In genomic region chrX:82230013-82230412, GRCh38 we compare ENCODE assay signal across 2 cellular contexts.
TF ChIP-seq lines count a peak whose summit lies in the region.

No MANE protein-coding gene starts in this region.

TF ChIP-seq in liver, 16 proteins besides CTCF, POLR2A, EP300 and RAD21:
- no peak for TF ChIP-seq NR2F2 (IDR thresholded peaks at IDR 0.05)
- TF ChIP-seq, protein P1, sequence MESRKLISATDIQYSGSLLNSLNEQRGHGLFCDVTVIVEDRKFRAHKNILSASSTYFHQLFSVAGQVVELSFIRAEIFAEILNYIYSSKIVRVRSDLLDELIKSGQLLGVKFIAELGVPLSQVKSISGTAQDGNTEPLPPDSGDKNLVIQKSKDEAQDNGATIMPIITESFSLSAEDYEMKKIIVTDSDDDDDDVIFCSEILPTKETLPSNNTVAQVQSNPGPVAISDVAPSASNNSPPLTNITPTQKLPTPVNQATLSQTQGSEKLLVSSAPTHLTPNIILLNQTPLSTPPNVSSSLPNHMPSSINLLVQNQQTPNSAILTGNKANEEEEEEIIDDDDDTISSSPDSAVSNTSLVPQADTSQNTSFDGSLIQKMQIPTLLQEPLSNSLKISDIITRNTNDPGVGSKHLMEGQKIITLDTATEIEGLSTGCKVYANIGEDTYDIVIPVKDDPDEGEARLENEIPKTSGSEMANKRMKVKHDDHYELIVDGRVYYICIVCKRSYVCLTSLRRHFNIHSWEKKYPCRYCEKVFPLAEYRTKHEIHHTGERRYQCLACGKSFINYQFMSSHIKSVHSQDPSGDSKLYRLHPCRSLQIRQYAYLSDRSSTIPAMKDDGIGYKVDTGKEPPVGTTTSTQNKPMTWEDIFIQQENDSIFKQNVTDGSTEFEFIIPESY (IDR thresholded peaks at IDR 0.05): no peak
- no peak for TF ChIP-seq YY1 (IDR thresholded peaks at IDR 0.05)
- TF ChIP-seq FOXA2 (IDR thresholded peaks at IDR 0.05): no peak
- TF ChIP-seq RXRA (IDR thresholded peaks at IDR 0.05): no peak
- no peak for TF ChIP-seq ATF3 (IDR thresholded peaks at IDR 0.05)
- no peak for TF ChIP-seq SP1 (IDR thresholded peaks at IDR 0.05)

TF ChIP-seq in HepG2, 621 proteins besides CTCF, POLR2A, EP300 and RAD21:
- TF ChIP-seq ZNF557 (CRISPR knock-in tag; IDR thresholded peaks at IDR 0.05): no peak
- no peak for TF ChIP-seq ZBTB7A (CRISPR knock-in tag; IDR thresholded peaks at IDR 0.05)
- TF ChIP-seq PHF8 (CRISPR knock-in tag; IDR thresholded peaks at IDR 0.05): no peak
- TF ChIP-seq, protein P2, sequence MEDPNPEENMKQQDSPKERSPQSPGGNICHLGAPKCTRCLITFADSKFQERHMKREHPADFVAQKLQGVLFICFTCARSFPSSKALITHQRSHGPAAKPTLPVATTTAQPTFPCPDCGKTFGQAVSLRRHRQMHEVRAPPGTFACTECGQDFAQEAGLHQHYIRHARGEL (CRISPR knock-in tag; IDR thresholded peaks at IDR 0.05): no peak
- no peak for TF ChIP-seq KLF6 (CRISPR knock-in tag; IDR thresholded peaks at IDR 0.05)
- no peak for TF ChIP-seq ZNF672 (CRISPR knock-in tag; IDR thresholded peaks at IDR 0.05)
- TF ChIP-seq GTF3A (CRISPR knock-in tag; conservative IDR thresholded peaks at IDR 0.05): no peak
- no peak for TF ChIP-seq ZSCAN25 (CRISPR knock-in tag; IDR thresholded peaks at IDR 0.05)
- TF ChIP-seq NFIC (IDR thresholded peaks at IDR 0.05; ENCODE audit: low read length): no peak
- TF ChIP-seq, protein P3, sequence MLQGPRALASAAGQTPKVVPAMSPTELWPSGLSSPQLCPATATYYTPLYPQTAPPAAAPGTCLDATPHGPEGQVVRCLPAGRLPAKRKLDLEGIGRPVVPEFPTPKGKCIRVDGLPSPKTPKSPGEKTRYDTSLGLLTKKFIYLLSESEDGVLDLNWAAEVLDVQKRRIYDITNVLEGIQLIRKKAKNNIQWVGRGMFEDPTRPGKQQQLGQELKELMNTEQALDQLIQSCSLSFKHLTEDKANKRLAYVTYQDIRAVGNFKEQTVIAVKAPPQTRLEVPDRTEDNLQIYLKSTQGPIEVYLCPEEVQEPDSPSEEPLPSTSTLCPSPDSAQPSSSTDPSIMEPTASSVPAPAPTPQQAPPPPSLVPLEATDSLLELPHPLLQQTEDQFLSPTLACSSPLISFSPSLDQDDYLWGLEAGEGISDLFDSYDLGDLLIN (CRISPR knock-in tag; IDR thresholded peaks at IDR 0.05; ENCODE audit: borderline replicate concordance): no peak
- TF ChIP-seq ZBTB7B (CRISPR knock-in tag; IDR thresholded peaks at IDR 0.05): no peak
- TF ChIP-seq, protein P4, sequence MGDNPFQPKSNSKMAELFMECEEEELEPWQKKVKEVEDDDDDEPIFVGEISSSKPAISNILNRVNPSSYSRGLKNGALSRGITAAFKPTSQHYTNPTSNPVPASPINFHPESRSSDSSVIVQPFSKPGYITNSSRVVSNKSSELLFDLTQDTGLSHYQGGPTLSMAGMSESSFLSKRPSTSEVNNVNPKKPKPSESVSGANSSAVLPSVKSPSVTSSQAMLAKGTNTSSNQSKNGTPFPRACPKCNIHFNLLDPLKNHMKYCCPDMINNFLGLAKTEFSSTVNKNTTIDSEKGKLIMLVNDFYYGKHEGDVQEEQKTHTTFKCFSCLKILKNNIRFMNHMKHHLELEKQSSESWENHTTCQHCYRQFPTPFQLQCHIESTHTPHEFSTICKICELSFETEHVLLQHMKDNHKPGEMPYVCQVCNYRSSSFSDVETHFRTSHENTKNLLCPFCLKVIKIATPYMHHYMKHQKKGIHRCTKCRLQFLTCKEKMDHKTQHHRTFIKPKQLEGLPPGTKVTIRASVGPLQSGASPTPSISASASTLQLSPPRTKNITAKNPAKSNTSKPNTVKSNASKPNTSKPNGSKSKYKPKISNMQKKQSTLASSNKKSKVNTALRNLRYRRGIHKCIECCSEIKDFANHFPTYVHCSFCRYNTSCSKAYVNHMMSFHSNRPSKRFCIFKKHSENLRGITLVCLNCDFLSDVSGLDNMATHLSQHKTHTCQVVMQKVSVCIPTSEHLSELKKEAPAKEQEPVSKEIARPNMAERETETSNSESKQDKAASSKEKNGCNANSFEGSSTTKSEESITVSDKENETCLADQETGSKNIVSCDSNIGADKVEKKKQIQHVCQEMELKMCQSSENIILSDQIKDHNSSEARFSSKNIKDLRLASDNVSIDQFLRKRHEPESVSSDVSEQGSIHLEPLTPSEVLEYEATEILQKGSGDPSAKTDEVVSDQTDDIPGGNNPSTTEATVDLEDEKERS (CRISPR knock-in tag; IDR thresholded peaks at IDR 0.05): no peak
- TF ChIP-seq ZNF670 (CRISPR knock-in tag; IDR thresholded peaks at IDR 0.05; ENCODE audit: borderline replicate concordance): no peak
- no peak for TF ChIP-seq FOXA3 (CRISPR knock-in tag; IDR thresholded peaks at IDR 0.05)
- no peak for TF ChIP-seq ZC3H4 (CRISPR knock-in tag; IDR thresholded peaks at IDR 0.05; ENCODE audit: borderline replicate concordance)
- no peak for TF ChIP-seq ESRRA (CRISPR knock-in tag; IDR thresholded peaks at IDR 0.05; ENCODE audit: low read depth)
- TF ChIP-seq ZNF160 (CRISPR knock-in tag; IDR thresholded peaks at IDR 0.05): no peak
